Comparison of ENCODE assay signal across 8 cellular contexts in the genomic region with DNA sequence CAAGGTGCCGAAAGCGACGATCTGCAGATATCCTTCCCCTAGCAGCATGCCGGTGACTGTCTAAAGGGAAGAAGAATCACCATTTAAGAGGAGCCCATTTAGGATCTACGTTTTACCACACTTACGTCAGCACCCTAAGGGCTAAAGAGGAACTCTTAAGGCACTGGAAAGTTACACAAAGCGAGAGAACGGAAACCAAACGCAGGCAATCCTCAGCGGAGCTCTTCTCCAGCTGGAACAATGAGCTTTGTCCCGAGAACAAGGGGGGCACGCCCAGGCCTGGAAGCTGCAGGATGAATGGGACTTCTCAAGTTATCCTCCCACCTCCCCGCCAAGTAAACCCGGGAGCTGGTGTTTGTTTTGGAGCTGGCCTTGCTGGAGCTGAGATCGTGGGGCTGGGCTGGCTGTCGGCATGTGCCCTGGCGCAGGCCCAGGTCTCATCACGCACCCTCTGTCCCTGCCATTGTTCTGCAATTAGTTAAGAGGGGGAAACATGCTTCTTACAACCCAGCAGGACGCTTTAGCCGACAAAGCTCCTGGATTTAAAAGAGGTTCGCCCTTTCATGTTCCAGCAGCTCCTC. TPM values are rescaled to one million over a fixed set of nuclear protein-coding genes. Genes with fewer than 3 reads are reported as not detected.
DNase-seq lines count a peak whose midpoint lies in the region; ATAC-seq and TF ChIP-seq lines count a peak whose summit lies in the region.

No MANE protein-coding gene starts in this region.

- peaks cover 56% of the 10 kb centered on the region for H3K4me1 Mint-ChIP-seq in osteocyte (ENCODE audit: unreplicated experiment)

- H3K4me3 Mint-ChIP-seq in osteocyte (ENCODE audit: unreplicated experiment) = peak overlapping the region; percentile 42

- H3K9ac ChIP-seq in fibroblast of lung (ENCODE audit: insufficient read depth, low read length) = peak overlapping the region; percentile 4

- H3K9me3 Mint-ChIP-seq in osteocyte (ENCODE audit: unreplicated experiment) = no peaks in the 10 kb centered on the region

- no peak overlapping the region for H3K4me3 ChIP-seq in fibroblast of lung (replicated peaks in 1 of 4; ENCODE audit: control extremely low read depth in 1 of 4, insufficient read depth in 1 of 4, low read depth in 3 of 4, low read length in 4 of 4)

- H2AFZ ChIP-seq in fibroblast of lung (ENCODE audit: low read length) = no peak overlapping the region

- peak overlapping the region; percentile 15 for H3K27ac ChIP-seq in fibroblast of lung (ENCODE audit: insufficient read depth, low read length)

- H3K27me3 Mint-ChIP-seq in osteocyte (ENCODE audit: unreplicated experiment) = no peaks in the 10 kb centered on the region

- no peak for TF ChIP-seq CTCF in fibroblast of lung (conservative IDR thresholded peaks at IDR 0.05 in 1 of 2, IDR thresholded peaks at IDR 0.05 in 1 of 2; ENCODE audit: low read depth in 1 of 2, low read length in 2 of 2)
- no peak for TF ChIP-seq CTCF in osteocyte (IDR thresholded peaks at IDR 0.05)

- TF ChIP-seq POLR2A in erythroblast (IDR thresholded peaks at IDR 0.05; ENCODE audit: low read length) = no peak

- H3K36me3 Mint-ChIP-seq in osteocyte (ENCODE audit: unreplicated experiment) = peaks cover 5% of the 10 kb centered on the region

- H3K27ac Mint-ChIP-seq in osteocyte (ENCODE audit: unreplicated experiment) = peak overlapping the region; percentile 86

- DNase-seq in GM04503 (ENCODE audit: low read depth) = peak; percentile 73
- peak; percentile 90 to 94 for DNase-seq in fibroblast of lung (ENCODE audit: low read depth in 2 of 2)
- DNase-seq in osteocyte (ENCODE audit: extremely low spot score, unreplicated experiment) = peak; percentile 88
- no peak for DNase-seq in kidney glomerular epithelial cell (lab: John Stamatoyannopoulos, UW)
- DNase-seq in SW 1271 (lab: John Stamatoyannopoulos, UW) = no peak
- no peak for DNase-seq in erythroblast (lab: John Stamatoyannopoulos, UW)

- H3K36me3 ChIP-seq in fibroblast of lung (ENCODE audit: control insufficient read depth, insufficient read depth, low read length) = no peaks in the 10 kb centered on the region

- peak overlapping the region; percentile 63 for H3K4me2 ChIP-seq in fibroblast of lung (ENCODE audit: extremely low read depth, insufficient read depth, low read length)

- H3K27me3 ChIP-seq in fibroblast of lung (ENCODE audit: control insufficient read depth, insufficient read depth, low read length) = no peaks in the 10 kb centered on the region

- peaks cover 45% of the 10 kb centered on the region for H3K79me2 ChIP-seq in fibroblast of lung (ENCODE audit: control insufficient read depth, insufficient read depth, low read length)

- no peaks in the 10 kb centered on the region for H3K9me3 ChIP-seq in fibroblast of lung (ENCODE audit: control insufficient read depth, insufficient read depth, low read depth, low read length)

- peaks cover 18% of the 10 kb centered on the region for H3K4me1 ChIP-seq in fibroblast of lung (ENCODE audit: control insufficient read depth, extremely low read depth, insufficient read depth, low read length)

- no peak for ATAC-seq in GM21423 (IDR thresholded peaks at IDR 0.05; ENCODE audit: unreplicated experiment)

- peaks cover 3% of the 10 kb centered on the region for H4K20me1 ChIP-seq in fibroblast of lung (ENCODE audit: control insufficient read depth, extremely low read depth, insufficient read depth, low read length)

TF ChIP-seq in PFSK-1, 5 proteins besides CTCF, POLR2A, EP300 and RAD21:
- peak; percentile 60; the same call in 1 of the 2 replicates for TF ChIP-seq POLR2AphosphoS5 (IDR thresholded peaks at IDR 0.05; ENCODE audit: low read depth, low read length)
- peak; percentile 95; the same call in 1 of the 2 replicates for TF ChIP-seq SIN3A (IDR thresholded peaks at IDR 0.05; ENCODE audit: borderline replicate concordance, insufficient read depth, low read length)
- peak; percentile 29; the same call in 1 of the 2 replicates for TF ChIP-seq TAF1 (IDR thresholded peaks at IDR 0.05; ENCODE audit: borderline replicate concordance, insufficient read depth, low read length)
- TF ChIP-seq, protein P1, sequence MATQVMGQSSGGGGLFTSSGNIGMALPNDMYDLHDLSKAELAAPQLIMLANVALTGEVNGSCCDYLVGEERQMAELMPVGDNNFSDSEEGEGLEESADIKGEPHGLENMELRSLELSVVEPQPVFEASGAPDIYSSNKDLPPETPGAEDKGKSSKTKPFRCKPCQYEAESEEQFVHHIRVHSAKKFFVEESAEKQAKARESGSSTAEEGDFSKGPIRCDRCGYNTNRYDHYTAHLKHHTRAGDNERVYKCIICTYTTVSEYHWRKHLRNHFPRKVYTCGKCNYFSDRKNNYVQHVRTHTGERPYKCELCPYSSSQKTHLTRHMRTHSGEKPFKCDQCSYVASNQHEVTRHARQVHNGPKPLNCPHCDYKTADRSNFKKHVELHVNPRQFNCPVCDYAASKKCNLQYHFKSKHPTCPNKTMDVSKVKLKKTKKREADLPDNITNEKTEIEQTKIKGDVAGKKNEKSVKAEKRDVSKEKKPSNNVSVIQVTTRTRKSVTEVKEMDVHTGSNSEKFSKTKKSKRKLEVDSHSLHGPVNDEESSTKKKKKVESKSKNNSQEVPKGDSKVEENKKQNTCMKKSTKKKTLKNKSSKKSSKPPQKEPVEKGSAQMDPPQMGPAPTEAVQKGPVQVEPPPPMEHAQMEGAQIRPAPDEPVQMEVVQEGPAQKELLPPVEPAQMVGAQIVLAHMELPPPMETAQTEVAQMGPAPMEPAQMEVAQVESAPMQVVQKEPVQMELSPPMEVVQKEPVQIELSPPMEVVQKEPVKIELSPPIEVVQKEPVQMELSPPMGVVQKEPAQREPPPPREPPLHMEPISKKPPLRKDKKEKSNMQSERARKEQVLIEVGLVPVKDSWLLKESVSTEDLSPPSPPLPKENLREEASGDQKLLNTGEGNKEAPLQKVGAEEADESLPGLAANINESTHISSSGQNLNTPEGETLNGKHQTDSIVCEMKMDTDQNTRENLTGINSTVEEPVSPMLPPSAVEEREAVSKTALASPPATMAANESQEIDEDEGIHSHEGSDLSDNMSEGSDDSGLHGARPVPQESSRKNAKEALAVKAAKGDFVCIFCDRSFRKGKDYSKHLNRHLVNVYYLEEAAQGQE (IDR thresholded peaks at IDR 0.05; ENCODE audit: insufficient read depth in 1 of 2, low read depth in 2 of 2, low read length in 2 of 2) = 0 out of 4 replicates have a peak, but pooled peaks of 1 of the 2 experiments have one; percentile 47
- TF ChIP-seq FOXP2 (optimal IDR thresholded peaks at IDR 0.05; ENCODE audit: borderline replicate concordance, extremely low read depth, extremely low read length, insufficient read depth) = no peak

RNA-seq across cellular contexts. Expression of a gene that starts 36.5 kb away (rescaled TPM):
- 1,212 TPM for polyA plus RNA-seq in PFSK-1 (2012; ENCODE audit: insufficient read length, low read depth)
- 111 and 153 TPM in 2 replicates for total RNA-seq in fibroblast of lung
- 160 and 298 TPM in 2 replicates for polyA plus RNA-seq in fibroblast of lung
- 135 and 343 TPM in 2 replicates for polyA plus RNA-seq in fibroblast of lung (2012)
- polyA minus RNA-seq in fibroblast of lung (ENCODE audit: low replicate concordance) = 231 and 511 TPM in 2 replicates
- 459 and 488 TPM in 2 replicates for total RNA-seq in osteocyte

Comparison
In these comparisons a context has a peak if more than half of its experiments do, and no peak if none do; other contexts are left out.
1. DNase-seq: peak in GM04503 (single experiment), fibroblast of lung (2 of 2) and osteocyte (single experiment); none in kidney glomerular epithelial cell (single experiment), SW 1271 (0 of 2) and erythroblast (0 of 2).